2 cellular contexts compared by ENCODE assay signal in genomic region chr12:124520258-124520657, GRCh38.
A peak's percentile ranks its signal among the peaks of the same experiment; 100 is the strongest.
TF ChIP-seq lines count a peak whose summit lies in the region.

No MANE protein-coding gene starts in this region.

TF ChIP-seq in liver, 16 proteins besides CTCF, POLR2A, EP300 and RAD21 (continued from another document):
- TF ChIP-seq TAF1 (conservative IDR thresholded peaks at IDR 0.05) (no peak), FOXA2 (IDR thresholded peaks at IDR 0.05) (no peak), HNF4G (IDR thresholded peaks at IDR 0.05) (no peak), YY1 (IDR thresholded peaks at IDR 0.05) (peak; percentile 29), HNF4A (conservative IDR thresholded peaks at IDR 0.05) (peak; percentile 52 to 63), ATF3 (IDR thresholded peaks at IDR 0.05) (no peak)
- TF ChIP-seq, protein P1, sequence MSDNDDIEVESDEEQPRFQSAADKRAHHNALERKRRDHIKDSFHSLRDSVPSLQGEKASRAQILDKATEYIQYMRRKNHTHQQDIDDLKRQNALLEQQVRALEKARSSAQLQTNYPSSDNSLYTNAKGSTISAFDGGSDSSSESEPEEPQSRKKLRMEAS (IDR thresholded peaks at IDR 0.05), result no peak
- TF ChIP-seq, protein P2, sequence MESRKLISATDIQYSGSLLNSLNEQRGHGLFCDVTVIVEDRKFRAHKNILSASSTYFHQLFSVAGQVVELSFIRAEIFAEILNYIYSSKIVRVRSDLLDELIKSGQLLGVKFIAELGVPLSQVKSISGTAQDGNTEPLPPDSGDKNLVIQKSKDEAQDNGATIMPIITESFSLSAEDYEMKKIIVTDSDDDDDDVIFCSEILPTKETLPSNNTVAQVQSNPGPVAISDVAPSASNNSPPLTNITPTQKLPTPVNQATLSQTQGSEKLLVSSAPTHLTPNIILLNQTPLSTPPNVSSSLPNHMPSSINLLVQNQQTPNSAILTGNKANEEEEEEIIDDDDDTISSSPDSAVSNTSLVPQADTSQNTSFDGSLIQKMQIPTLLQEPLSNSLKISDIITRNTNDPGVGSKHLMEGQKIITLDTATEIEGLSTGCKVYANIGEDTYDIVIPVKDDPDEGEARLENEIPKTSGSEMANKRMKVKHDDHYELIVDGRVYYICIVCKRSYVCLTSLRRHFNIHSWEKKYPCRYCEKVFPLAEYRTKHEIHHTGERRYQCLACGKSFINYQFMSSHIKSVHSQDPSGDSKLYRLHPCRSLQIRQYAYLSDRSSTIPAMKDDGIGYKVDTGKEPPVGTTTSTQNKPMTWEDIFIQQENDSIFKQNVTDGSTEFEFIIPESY (IDR thresholded peaks at IDR 0.05), result no peak

TF ChIP-seq in GM23338, 12 proteins besides CTCF, POLR2A, EP300 and RAD21 (continued from another document):
- no peak for TF ChIP-seq EZH2 (IDR thresholded peaks at IDR 0.05; ENCODE audit: low read depth, unreplicated experiment)
- no peak for TF ChIP-seq REST (IDR thresholded peaks at IDR 0.05; ENCODE audit: unreplicated experiment)
- TF ChIP-seq ETS1 (IDR thresholded peaks at IDR 0.05), result no peak
- TF ChIP-seq CREB1 (CRISPR knock-in tag; IDR thresholded peaks at IDR 0.05; ENCODE audit: low read depth), result no peak
- no peak for TF ChIP-seq JUNB (IDR thresholded peaks at IDR 0.05; ENCODE audit: unreplicated experiment)
- no peak for TF ChIP-seq ZNF331 (CRISPR knock-in tag; IDR thresholded peaks at IDR 0.05; ENCODE audit: low read depth)
- no peak for TF ChIP-seq STAT1 (IDR thresholded peaks at IDR 0.05; ENCODE audit: unreplicated experiment)
- no peak for TF ChIP-seq POLR2AphosphoS5 (IDR thresholded peaks at IDR 0.05; ENCODE audit: low read depth)
- no peak for TF ChIP-seq NANOG (IDR thresholded peaks at IDR 0.05; ENCODE audit: borderline replicate concordance)
